ENCODE assay signal across 24 cellular contexts in the genomic region with DNA sequence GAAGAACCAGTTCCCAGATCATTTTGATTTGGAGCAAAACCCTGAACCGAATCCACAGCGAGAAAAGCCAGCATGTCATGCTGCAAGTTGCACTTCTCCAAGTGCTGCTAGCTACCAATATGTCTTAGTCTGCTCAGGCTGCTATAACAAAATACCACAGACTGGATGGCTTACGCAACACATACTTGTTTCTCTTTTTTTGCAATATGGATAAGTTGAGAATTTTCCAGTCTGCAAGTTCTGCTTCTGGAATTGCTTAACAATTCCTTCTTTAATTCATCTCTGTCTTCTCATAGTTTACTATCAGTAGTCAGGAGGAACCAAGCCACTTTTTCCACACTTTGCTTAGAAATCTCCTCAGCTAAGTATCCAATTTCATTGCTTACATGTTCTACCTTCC.
DNase-seq lines count a peak whose midpoint lies in the region; ATAC-seq and TF ChIP-seq lines count a peak whose summit lies in the region.
"Had no signal": no experiment of that assay in that cellular context is flagged by ENCODE, and none has a peak within 500 bp of the region (broad histone marks: within the 10 kb centered on the region; RNA-seq: fewer than 3 reads in every experiment).

No MANE protein-coding gene starts in this region.

- H3K9me3 ChIP-seq in upper lobe of right lung: no peaks in the 10 kb centered on the region
- H3K9me3 ChIP-seq: esophagus muscularis mucosa, HAP-1, uterus had no signal

- ATAC-seq in GM21367 (IDR thresholded peaks at IDR 0.05; ENCODE audit: unreplicated experiment): no peak
- ATAC-seq in upper lobe of right lung: no peak
- ATAC-seq in GM19452 (IDR thresholded peaks at IDR 0.05; ENCODE audit: unreplicated experiment): no peak
- ATAC-seq: activated CD8-positive, alpha-beta T cell treated with anti-CD3 and anti-CD28 coated beads, Interleukin-2, amount 10 ng/mL, durations not matched to agents 7 days and 5 days; activated naive CD8-positive, alpha-beta T cell treated with anti-CD3 and anti-CD28 coated beads, Interleukin-2, amount 50 U/mL, for 24 hours; natural killer cell had no signal

- no peaks in the 10 kb centered on the region for H3K36me3 ChIP-seq in upper lobe of right lung
- H3K36me3 ChIP-seq: cardiac muscle cell, esophagus muscularis mucosa, HAP-1, uterus had no signal

- no peak overlapping the region for H3K27ac ChIP-seq in upper lobe of right lung
- H3K27ac ChIP-seq: cardiac muscle cell, esophagus muscularis mucosa had no signal

- no peaks in the 10 kb centered on the region for H3K27me3 ChIP-seq in upper lobe of right lung
- H3K27me3 ChIP-seq: cardiac muscle cell, esophagus muscularis mucosa, uterus had no signal

- intact Hi-C loops in upper lobe of right lung (cut with DNase I): no loop called here

- TF ChIP-seq CTCF in fibroblast of pulmonary artery (IDR thresholded peaks at IDR 0.05; ENCODE audit: low read length, missing control alignments) (no peak), upper lobe of right lung (IDR thresholded peaks at IDR 0.05) (no peak)

- H3K4me3 ChIP-seq in fibroblast of pulmonary artery (replicated peaks; ENCODE audit: low read depth, low read length): no peak overlapping the region
- no peak overlapping the region for H3K4me3 ChIP-seq in upper lobe of right lung
- H3K4me3 ChIP-seq: cardiac muscle cell, esophagus muscularis mucosa, HAP-1, smooth muscle cell, uterus had no signal

- DNase-seq in EH (ENCODE audit: low read depth) (peak; percentile 18), MV-4-11 (lab: John Stamatoyannopoulos, UW) (peak; percentile 89), amniotic epithelial cell (ENCODE audit: low read depth) (peak; percentile 74), fibroblast of pulmonary artery (ENCODE audit: low read depth) (peak; percentile 67), nucleus accumbens (lab: John Stamatoyannopoulos, UW) (no peak), upper lobe of right lung (no peak)
- DNase-seq: activated B cell treated with CpG ODN at 0.5 μM for 24 hours; activated CD8-positive, alpha-beta T cell treated with anti-CD3 and anti-CD28 coated beads, Interleukin-2, amount 10 ng/mL, durations not matched to agents 7 days and 5 days; activated naive CD8-positive, alpha-beta T cell treated with anti-CD3 and anti-CD28 coated beads, Interleukin-2, amount 50 U/mL, for 24 hours; DND-41; hypothalamus; Karpas-422; natural killer cell; NCI-H1436 treated with DMSO at 0.1 percent for 48 hours; NCI-H2227 treated with DMSO at 0.1 percent for 48 hours; SHP77; stimulated activated CD4-positive, alpha-beta T cell treated with anti-CD3 and anti-CD28 coated beads, Interleukin-4, amount 100 ng/mL, for 4 hours; uterus had no signal

- no peaks in the 10 kb centered on the region for H3K4me1 ChIP-seq in upper lobe of right lung
- H3K4me1 ChIP-seq: esophagus muscularis mucosa, uterus had no signal

Comparison
In these comparisons a context has a peak if more than half of its experiments do, and no peak if none do; other contexts are left out.
1. DNase-seq: peak in EH (single experiment), MV-4-11 (single experiment), amniotic epithelial cell (single experiment) and fibroblast of pulmonary artery (single experiment); none in nucleus accumbens (0 of 56) and upper lobe of right lung (single experiment).